8 cellular contexts compared by ENCODE assay signal in the genomic region with DNA sequence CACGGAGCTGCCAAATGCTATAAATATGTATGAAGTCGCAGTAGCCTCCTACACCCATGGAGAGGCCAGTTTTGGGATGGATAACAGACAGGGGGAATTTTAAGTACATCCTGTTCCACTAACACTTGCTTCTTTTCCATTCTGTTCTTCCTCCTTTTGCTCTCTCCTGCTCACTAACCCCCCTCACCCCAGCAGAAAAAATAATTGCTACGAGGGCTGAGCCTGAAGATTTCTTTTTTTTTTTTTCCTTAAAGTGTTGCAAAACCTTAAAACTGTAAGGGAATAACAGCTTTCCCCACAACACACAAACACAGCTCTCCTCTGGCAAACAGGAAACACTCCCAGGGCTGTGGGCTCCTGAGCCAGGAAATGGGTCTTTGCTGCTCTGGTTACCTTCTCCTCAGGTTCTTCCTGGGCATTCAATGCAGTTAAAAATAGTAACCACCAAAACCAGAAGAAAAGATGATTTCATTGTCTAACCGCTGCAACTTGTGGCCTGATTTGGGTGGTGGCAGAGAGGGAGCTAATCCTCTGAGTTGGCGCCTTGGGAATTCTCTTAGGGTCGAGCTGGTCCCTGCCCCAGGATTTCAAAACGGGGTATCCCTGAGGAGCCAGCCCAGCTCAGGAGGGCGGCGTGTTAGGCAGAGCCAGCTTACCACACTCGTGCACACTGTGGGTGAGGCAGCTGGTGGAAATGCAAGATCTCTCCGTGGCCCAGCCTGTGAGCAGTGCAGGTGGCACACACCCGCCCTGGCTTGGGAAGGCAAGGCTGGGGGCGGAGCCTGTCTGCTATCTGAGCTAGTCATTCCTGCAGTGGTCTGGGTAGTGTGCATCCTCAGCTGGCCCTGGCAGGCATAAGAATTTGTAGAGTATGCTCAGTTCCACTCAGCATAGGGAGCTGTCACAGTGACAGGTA. TPM values are rescaled to one million over a fixed set of nuclear protein-coding genes. Genes with fewer than 3 reads are reported as not detected.
DNase-seq lines count a peak whose midpoint lies in the region; TF ChIP-seq lines count a peak whose summit lies in the region.

No MANE protein-coding gene starts in this region.

- no peak overlapping the region for H3K14ac ChIP-seq in trophoblast cell (ENCODE audit: low read length)

- H3K27ac ChIP-seq in fibroblast of lung (ENCODE audit: insufficient read depth, low read length) (no peak overlapping the region), trophoblast cell (ENCODE audit: low read depth, low read length) (no peak overlapping the region), tibial nerve (peak overlapping the region in 3 of 4 donors; percentile 17 to 76 (median 61))

- H3K9me3 ChIP-seq in fibroblast of lung (ENCODE audit: control insufficient read depth, insufficient read depth, low read depth, low read length) (no peaks in the 10 kb centered on the region), trophoblast cell (ENCODE audit: insufficient read depth, low read depth, low read length) (no peaks in the 10 kb centered on the region), tibial nerve (no peaks in the 10 kb centered on the region)

- H3K4ac ChIP-seq in trophoblast cell (ENCODE audit: low read depth, low read length), result no peak overlapping the region

- no peak overlapping the region for H3K4me3 ChIP-seq in fibroblast of lung (replicated peaks in 1 of 4; ENCODE audit: control extremely low read depth in 1 of 4, insufficient read depth in 1 of 4, low read depth in 3 of 4, low read length in 4 of 4)
- H3K4me3 ChIP-seq in trophoblast cell (ENCODE audit: low read depth, low read length), result no peak overlapping the region
- H3K4me3 ChIP-seq in tibial nerve, result peak overlapping the region in 1 of 4 donors; percentile 10

- H4K20me1 ChIP-seq in fibroblast of lung (ENCODE audit: control insufficient read depth, extremely low read depth, insufficient read depth, low read length), result no peaks in the 10 kb centered on the region

- no CpG with 5 or more reads among the region's 13 CpGs for WGBS in trophoblast cell (ENCODE audit: extremely low coverage, insufficient coverage, insufficient read length)
- WGBS in tibial nerve, 2 donors, result 32 to 37% methylated on average over 11 to 13 of the region's 13 CpGs

- H3K79me1 ChIP-seq in trophoblast cell (ENCODE audit: low read length), result no peaks in the 10 kb centered on the region

- H4K8ac ChIP-seq in trophoblast cell (ENCODE audit: low read depth, low read length), result no peak overlapping the region

- TF ChIP-seq CTCF in fibroblast of lung (conservative IDR thresholded peaks at IDR 0.05 in 1 of 2, IDR thresholded peaks at IDR 0.05 in 1 of 2; ENCODE audit: low read depth in 1 of 2, low read length in 2 of 2) (no peak), tibial nerve (IDR thresholded peaks at IDR 0.05) (no peak)

- in situ Hi-C loops in ACHN (cut with HindIII; ENCODE audit: low pct_ligation_motif_present, low pct_unique_long_range_greater_than_20kb, low sequenced_read_pairs), result no loop called here

- H2BK12ac ChIP-seq in trophoblast cell (ENCODE audit: low read length), result peak overlapping the region; percentile 56

- no peak overlapping the region for H3K9ac ChIP-seq in fibroblast of lung (ENCODE audit: insufficient read depth, low read length)
- no peak overlapping the region for H3K9ac ChIP-seq in trophoblast cell (ENCODE audit: low read length)

- H3K18ac ChIP-seq in trophoblast cell (ENCODE audit: low read length), result no peak overlapping the region

- H3K79me2 ChIP-seq in fibroblast of lung (ENCODE audit: control insufficient read depth, insufficient read depth, low read length), result no peaks in the 10 kb centered on the region
- H3K79me2 ChIP-seq in trophoblast cell (ENCODE audit: control insufficient read depth, insufficient read depth, low read length, poor library complexity), result no peaks in the 10 kb centered on the region

- H3K4me1 ChIP-seq in fibroblast of lung (ENCODE audit: control insufficient read depth, extremely low read depth, insufficient read depth, low read length) (peaks cover 12% of the 10 kb centered on the region), trophoblast cell (ENCODE audit: control insufficient read depth in 1 of 2, insufficient read depth in 2 of 2, low read length in 2 of 2) (peaks cover 5 to 16% of the 10 kb centered on the region in 2 experiments), tibial nerve (peaks cover 0 to 37% (median 11%) of the 10 kb centered on the region in 4 donors)

- TF ChIP-seq POLR2A in tibial nerve (IDR thresholded peaks at IDR 0.05), result no peak

- H3K23ac ChIP-seq in trophoblast cell (ENCODE audit: low read length), result no peak overlapping the region

- H2BK120ac ChIP-seq in trophoblast cell (ENCODE audit: insufficient read depth, low read length, poor library complexity), result no peak overlapping the region

- H2AFZ ChIP-seq in fibroblast of lung (ENCODE audit: low read length), result no peak overlapping the region
- H2AFZ ChIP-seq in trophoblast cell (ENCODE audit: insufficient read depth, low read length, poor library complexity), result no peak overlapping the region

- no peak overlapping the region for H4K12ac ChIP-seq in trophoblast cell (ENCODE audit: low read depth, low read length)

- TF ChIP-seq EP300 in tibial nerve (IDR thresholded peaks at IDR 0.05), result peak in 1 of 2 donors; percentile 45

- H3K36me3 ChIP-seq in fibroblast of lung (ENCODE audit: control insufficient read depth, insufficient read depth, low read length) (no peaks in the 10 kb centered on the region), trophoblast cell (ENCODE audit: control insufficient read depth in 1 of 2, insufficient read depth in 2 of 2, low read length in 2 of 2) (no peaks in the 10 kb centered on the region), tibial nerve (no peaks in the 10 kb centered on the region)

- no peaks in the 10 kb centered on the region for H3K27me3 ChIP-seq in fibroblast of lung (ENCODE audit: control insufficient read depth, insufficient read depth, low read length)
- no peaks in the 10 kb centered on the region for H3K27me3 ChIP-seq in trophoblast cell (ENCODE audit: insufficient read depth, low read length)
- no peaks in the 10 kb centered on the region for H3K27me3 ChIP-seq in tibial nerve

- no peak overlapping the region for H4K91ac ChIP-seq in trophoblast cell (ENCODE audit: low read depth, low read length)

- no peak overlapping the region for H2BK5ac ChIP-seq in trophoblast cell (ENCODE audit: low read depth, low read length, poor library complexity)

- DNase-seq in ACHN (peak; percentile 84), GOT3 (lab: John Stamatoyannopoulos, UW) (peak; percentile 14), NCI-H2227 (lab: John Stamatoyannopoulos, UW; ENCODE audit: unreplicated experiment) (peak; percentile 39), fibroblast of lung (ENCODE audit: low read depth in 2 of 2) (peak; percentile 48 to 66), trophoblast cell (peak in 1 of 2 donors; percentile 29), tibial nerve (ENCODE audit: low spot score in 2 of 2) (no peak), hepatic stellate cell (ENCODE audit: low spot score) (no peak)
- DNase-seq in activated CD8-positive, alpha-beta memory T cell treated with anti-CD3 and anti-CD28 coated beads, Interleukin-2, amount 50 U/mL, for 48 hours, result peak; percentile 81

- no peak overlapping the region for H3K4me2 ChIP-seq in fibroblast of lung (ENCODE audit: extremely low read depth, insufficient read depth, low read length)
- peak overlapping the region; percentile 14 for H3K4me2 ChIP-seq in trophoblast cell (ENCODE audit: low read length)

- H2AK5ac ChIP-seq in trophoblast cell (ENCODE audit: low read length), result peak overlapping the region; percentile 60

RNA-seq across cellular contexts. Expression of a gene that starts 17.1 kb away (rescaled TPM):
- total RNA-seq in fibroblast of lung (27.5 and 53.5 TPM in 2 replicates), tibial nerve (100 to 1,000 TPM; 231 to 489 (median 258) TPM)
- 374 and 437 TPM in 2 replicates for polyA plus RNA-seq in fibroblast of lung
- 488 and 577 TPM in 2 replicates for polyA plus RNA-seq in fibroblast of lung (2012)
- 599 and 783 TPM in 2 replicates for polyA minus RNA-seq in fibroblast of lung (ENCODE audit: low replicate concordance)
- 10.1 and 10.7 TPM in 2 replicates for polyA plus RNA-seq in trophoblast cell (2013)

Comparison
In these comparisons a context has a peak if more than half of its experiments do, and no peak if none do; other contexts are left out.
1. DNase-seq: peak in ACHN (single experiment), GOT3 (single experiment), NCI-H2227 (single experiment), activated CD8-positive, alpha-beta memory T cell treated with anti-CD3 and anti-CD28 coated beads, Interleukin-2, amount 50 U/mL, for 48 hours (single experiment) and fibroblast of lung (2 of 2); none in tibial nerve (0 of 2) and hepatic stellate cell (single experiment).
2. H3K27ac ChIP-seq: peak in tibial nerve (3 of 4); none in fibroblast of lung (single experiment) and trophoblast cell (single experiment).